1 cellular context compared by ENCODE assay signal in the genomic region with DNA sequence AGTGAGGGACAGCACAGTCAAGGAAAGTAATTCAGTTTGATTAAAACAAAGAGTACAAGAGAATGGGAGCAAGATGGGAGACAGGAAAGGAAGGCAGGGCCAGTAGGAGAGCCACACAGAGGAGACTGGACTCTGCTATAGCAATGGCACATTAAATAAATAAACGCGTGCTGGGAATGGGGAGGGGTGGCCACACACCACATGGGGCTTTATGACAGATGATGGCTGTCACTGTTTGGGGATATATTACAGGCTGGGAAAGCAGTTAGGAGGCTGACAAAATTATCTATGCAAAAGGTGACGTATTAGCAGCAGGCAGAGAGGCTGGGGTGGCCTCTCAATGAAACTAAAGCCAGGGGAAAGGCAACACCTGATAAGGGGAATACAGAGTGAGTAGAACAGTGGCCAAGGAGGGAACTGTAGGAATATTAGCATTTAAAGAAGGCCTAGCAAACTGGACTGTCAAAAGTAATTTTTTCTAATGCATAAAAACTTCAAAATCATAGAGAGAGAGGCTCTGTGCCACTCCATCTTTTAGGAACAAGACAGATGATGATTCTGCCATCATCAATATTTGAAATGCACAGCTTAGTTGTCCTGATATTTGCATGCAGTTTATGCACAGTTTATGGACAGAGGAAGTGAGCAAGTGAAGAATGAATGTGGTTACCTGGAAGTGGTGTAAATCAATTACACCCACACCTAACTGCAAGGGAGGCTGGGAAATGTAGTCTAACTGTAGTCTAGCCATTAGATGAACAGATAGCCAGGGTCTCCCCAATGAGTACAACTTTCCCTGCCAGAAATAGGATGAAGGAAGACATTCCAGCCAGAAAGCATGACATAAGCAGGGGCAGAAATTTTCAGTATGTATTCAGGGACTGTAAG.
TF ChIP-seq lines count a peak whose summit lies in the region.

No MANE protein-coding gene starts in this region.

TF ChIP-seq in HepG2, 621 proteins besides CTCF, POLR2A, EP300 and RAD21 (continued from another document):
- TF ChIP-seq, protein P1, sequence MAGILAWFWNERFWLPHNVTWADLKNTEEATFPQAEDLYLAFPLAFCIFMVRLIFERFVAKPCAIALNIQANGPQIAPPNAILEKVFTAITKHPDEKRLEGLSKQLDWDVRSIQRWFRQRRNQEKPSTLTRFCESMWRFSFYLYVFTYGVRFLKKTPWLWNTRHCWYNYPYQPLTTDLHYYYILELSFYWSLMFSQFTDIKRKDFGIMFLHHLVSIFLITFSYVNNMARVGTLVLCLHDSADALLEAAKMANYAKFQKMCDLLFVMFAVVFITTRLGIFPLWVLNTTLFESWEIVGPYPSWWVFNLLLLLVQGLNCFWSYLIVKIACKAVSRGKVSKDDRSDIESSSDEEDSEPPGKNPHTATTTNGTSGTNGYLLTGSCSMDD (CRISPR knock-in tag; IDR thresholded peaks at IDR 0.05), result no peak
- TF ChIP-seq ZNF652 (CRISPR knock-in tag; IDR thresholded peaks at IDR 0.05; ENCODE audit: borderline replicate concordance, low read depth) (no peak), GABPB1 (CRISPR knock-in tag; IDR thresholded peaks at IDR 0.05) (no peak), ZBTB38 (CRISPR knock-in tag; IDR thresholded peaks at IDR 0.05) (no peak), GTF3A (CRISPR knock-in tag; conservative IDR thresholded peaks at IDR 0.05) (no peak), GTF2F1 (IDR thresholded peaks at IDR 0.05; ENCODE audit: low read length) (no peak), THAP11 (CRISPR knock-in tag; IDR thresholded peaks at IDR 0.05) (peak; percentile 89), ZNF33A (CRISPR knock-in tag; IDR thresholded peaks at IDR 0.05; ENCODE audit: borderline replicate concordance) (no peak), ZSCAN25 (CRISPR knock-in tag; IDR thresholded peaks at IDR 0.05) (no peak), ZNF432 (CRISPR knock-in tag; IDR thresholded peaks at IDR 0.05; ENCODE audit: borderline replicate concordance) (no peak), WIZ (CRISPR knock-in tag; IDR thresholded peaks at IDR 0.05) (no peak), ESRRA (CRISPR knock-in tag; IDR thresholded peaks at IDR 0.05; ENCODE audit: low read depth) (no peak), EZH2 (conservative IDR thresholded peaks at IDR 0.05; ENCODE audit: low read depth, low read length) (no peak), ZNF143 (CRISPR knock-in tag; IDR thresholded peaks at IDR 0.05) (peak; percentile 76), GABPA (IDR thresholded peaks at IDR 0.05; ENCODE audit: low read depth, low read length) (no peak), GABPA (CRISPR knock-in tag; IDR thresholded peaks at IDR 0.05; ENCODE audit: low read depth) (peak; percentile 40), RBAK (CRISPR knock-in tag; IDR thresholded peaks at IDR 0.05) (no peak), MAFK (conservative IDR thresholded peaks at IDR 0.05 in 1 of 2, IDR thresholded peaks at IDR 0.05 in 1 of 2; ENCODE audit: low read length in 2 of 2) (no peak)
- TF ChIP-seq, protein P2, sequence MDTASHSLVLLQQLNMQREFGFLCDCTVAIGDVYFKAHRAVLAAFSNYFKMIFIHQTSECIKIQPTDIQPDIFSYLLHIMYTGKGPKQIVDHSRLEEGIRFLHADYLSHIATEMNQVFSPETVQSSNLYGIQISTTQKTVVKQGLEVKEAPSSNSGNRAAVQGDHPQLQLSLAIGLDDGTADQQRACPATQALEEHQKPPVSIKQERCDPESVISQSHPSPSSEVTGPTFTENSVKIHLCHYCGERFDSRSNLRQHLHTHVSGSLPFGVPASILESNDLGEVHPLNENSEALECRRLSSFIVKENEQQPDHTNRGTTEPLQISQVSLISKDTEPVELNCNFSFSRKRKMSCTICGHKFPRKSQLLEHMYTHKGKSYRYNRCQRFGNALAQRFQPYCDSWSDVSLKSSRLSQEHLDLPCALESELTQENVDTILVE (CRISPR knock-in tag; IDR thresholded peaks at IDR 0.05), result no peak
- TF ChIP-seq, protein P3, sequence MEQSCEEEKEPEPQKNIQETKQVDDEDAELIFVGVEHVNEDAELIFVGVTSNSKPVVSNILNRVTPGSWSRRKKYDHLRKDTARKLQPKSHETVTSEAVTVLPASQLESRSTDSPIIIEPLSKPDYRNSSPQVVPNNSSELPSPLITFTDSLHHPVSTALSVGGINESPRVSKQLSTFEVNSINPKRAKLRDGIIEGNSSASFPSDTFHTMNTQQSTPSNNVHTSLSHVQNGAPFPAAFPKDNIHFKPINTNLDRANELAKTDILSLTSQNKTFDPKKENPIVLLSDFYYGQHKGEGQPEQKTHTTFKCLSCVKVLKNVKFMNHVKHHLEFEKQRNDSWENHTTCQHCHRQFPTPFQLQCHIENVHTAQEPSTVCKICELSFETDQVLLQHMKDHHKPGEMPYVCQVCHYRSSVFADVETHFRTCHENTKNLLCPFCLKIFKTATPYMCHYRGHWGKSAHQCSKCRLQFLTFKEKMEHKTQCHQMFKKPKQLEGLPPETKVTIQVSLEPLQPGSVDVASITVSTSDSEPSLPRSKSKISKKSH (CRISPR knock-in tag; IDR thresholded peaks at IDR 0.05; ENCODE audit: borderline replicate concordance), result no peak
- TF ChIP-seq, protein P4, sequence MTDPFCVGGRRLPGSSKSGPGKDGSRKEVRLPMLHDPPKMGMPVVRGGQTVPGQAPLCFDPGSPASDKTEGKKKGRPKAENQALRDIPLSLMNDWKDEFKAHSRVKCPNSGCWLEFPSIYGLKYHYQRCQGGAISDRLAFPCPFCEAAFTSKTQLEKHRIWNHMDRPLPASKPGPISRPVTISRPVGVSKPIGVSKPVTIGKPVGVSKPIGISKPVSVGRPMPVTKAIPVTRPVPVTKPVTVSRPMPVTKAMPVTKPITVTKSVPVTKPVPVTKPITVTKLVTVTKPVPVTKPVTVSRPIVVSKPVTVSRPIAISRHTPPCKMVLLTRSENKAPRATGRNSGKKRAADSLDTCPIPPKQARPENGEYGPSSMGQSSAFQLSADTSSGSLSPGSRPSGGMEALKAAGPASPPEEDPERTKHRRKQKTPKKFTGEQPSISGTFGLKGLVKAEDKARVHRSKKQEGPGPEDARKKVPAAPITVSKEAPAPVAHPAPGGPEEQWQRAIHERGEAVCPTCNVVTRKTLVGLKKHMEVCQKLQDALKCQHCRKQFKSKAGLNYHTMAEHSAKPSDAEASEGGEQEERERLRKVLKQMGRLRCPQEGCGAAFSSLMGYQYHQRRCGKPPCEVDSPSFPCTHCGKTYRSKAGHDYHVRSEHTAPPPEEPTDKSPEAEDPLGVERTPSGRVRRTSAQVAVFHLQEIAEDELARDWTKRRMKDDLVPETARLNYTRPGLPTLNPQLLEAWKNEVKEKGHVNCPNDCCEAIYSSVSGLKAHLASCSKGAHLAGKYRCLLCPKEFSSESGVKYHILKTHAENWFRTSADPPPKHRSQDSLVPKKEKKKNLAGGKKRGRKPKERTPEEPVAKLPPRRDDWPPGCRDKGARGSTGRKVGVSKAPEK (CRISPR knock-in tag; IDR thresholded peaks at IDR 0.05; ENCODE audit: borderline replicate concordance), result no peak
- TF ChIP-seq, protein P5, sequence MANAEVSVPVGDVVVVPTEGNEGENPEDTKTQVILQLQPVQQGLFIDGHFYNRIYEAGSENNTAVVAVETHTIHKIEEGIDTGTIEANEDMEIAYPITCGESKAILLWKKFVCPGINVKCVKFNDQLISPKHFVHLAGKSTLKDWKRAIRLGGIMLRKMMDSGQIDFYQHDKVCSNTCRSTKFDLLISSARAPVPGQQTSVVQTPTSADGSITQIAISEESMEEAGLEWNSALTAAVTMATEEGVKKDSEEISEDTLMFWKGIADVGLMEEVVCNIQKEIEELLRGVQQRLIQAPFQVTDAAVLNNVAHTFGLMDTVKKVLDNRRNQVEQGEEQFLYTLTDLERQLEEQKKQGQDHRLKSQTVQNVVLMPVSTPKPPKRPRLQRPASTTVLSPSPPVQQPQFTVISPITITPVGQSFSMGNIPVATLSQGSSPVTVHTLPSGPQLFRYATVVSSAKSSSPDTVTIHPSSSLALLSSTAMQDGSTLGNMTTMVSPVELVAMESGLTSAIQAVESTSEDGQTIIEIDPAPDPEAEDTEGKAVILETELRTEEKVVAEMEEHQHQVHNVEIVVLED (CRISPR knock-in tag; IDR thresholded peaks at IDR 0.05; ENCODE audit: borderline replicate concordance), result no peak
- TF ChIP-seq, protein P6, sequence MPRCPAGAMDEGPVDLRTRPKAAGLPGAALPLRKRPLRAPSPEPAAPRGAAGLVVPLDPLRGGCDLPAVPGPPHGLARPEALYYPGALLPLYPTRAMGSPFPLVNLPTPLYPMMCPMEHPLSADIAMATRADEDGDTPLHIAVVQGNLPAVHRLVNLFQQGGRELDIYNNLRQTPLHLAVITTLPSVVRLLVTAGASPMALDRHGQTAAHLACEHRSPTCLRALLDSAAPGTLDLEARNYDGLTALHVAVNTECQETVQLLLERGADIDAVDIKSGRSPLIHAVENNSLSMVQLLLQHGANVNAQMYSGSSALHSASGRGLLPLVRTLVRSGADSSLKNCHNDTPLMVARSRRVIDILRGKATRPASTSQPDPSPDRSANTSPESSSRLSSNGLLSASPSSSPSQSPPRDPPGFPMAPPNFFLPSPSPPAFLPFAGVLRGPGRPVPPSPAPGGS (CRISPR knock-in tag; IDR thresholded peaks at IDR 0.05), result no peak
- TF ChIP-seq, protein P7, sequence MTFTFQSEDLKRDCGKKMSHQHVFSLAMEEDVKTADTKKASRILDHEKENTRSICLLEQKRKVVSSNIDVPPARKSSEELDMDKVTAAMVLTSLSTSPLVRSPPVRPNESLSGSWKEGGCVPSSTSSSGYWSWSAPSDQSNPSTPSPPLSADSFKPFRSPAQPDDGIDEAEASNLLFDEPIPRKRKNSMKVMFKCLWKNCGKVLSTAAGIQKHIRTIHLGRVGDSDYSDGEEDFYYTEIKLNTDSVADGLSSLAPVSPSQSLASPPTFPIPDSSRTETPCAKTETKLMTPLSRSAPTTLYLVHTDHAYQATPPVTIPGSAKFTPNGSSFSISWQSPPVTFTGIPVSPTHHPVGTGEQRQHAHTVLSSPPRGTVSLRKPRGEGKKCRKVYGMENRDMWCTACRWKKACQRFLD (CRISPR knock-in tag; IDR thresholded peaks at IDR 0.05; ENCODE audit: borderline replicate concordance), result no peak
- TF ChIP-seq, protein P8, sequence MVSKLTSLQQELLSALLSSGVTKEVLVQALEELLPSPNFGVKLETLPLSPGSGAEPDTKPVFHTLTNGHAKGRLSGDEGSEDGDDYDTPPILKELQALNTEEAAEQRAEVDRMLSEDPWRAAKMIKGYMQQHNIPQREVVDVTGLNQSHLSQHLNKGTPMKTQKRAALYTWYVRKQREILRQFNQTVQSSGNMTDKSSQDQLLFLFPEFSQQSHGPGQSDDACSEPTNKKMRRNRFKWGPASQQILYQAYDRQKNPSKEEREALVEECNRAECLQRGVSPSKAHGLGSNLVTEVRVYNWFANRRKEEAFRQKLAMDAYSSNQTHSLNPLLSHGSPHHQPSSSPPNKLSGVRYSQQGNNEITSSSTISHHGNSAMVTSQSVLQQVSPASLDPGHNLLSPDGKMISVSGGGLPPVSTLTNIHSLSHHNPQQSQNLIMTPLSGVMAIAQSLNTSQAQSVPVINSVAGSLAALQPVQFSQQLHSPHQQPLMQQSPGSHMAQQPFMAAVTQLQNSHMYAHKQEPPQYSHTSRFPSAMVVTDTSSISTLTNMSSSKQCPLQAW (CRISPR knock-in tag; IDR thresholded peaks at IDR 0.05), result no peak
